Comparison of ENCODE assay signal across 12 cellular contexts in the genomic region with DNA sequence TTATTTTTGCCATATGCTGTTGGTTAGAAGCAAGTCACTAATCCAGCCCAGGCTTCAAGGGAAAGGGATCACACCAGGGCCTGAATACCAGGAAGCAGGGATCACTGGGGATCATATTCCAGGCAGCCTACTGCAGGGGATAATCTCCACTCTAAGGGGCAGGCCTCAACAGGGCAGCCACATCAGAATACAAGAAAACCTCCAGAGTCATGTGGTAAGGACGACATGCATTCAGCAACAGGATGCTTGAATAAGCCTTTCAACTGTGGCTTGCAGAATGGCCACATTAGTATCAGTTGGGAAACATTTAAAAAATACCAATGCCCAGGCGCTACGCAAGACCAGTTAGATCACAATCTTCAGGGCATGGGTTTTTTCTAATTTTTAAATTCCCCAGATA.
DNase-seq lines count a peak whose midpoint lies in the region; ATAC-seq, FAIRE-seq and TF ChIP-seq lines count a peak whose summit lies in the region.
"Had no signal": no experiment of that assay in that cellular context is flagged by ENCODE, and none has a peak within 500 bp of the region (broad histone marks: within the 10 kb centered on the region; RNA-seq: fewer than 3 reads in every experiment).

No MANE protein-coding gene starts in this region.

- H3K27ac ChIP-seq in KOPT-K1 (ENCODE audit: low read depth, low read length, poor library complexity, severe bottlenecking): peak overlapping the region; percentile 96
- no peak overlapping the region for H3K27ac ChIP-seq in K562 (ENCODE audit: extremely low read depth, low read depth, low read length)
- H3K27ac ChIP-seq in mesodermal cell (ENCODE audit: low read depth, low read length, severe bottlenecking): peak overlapping the region; percentile 51
- H3K27ac ChIP-seq: ascending aorta had no signal

- H3K79me2 ChIP-seq in K562 (ENCODE audit: control insufficient read depth, insufficient read depth, low read length): no peaks in the 10 kb centered on the region

- H3K9me1 ChIP-seq in K562 (ENCODE audit: control insufficient read depth, insufficient read depth, low read length): no peaks in the 10 kb centered on the region

- no peak overlapping the region for H3K9ac ChIP-seq in K562 (ENCODE audit: insufficient read depth in 1 of 2, low read depth in 2 of 2, low read length in 2 of 2)

- no peak overlapping the region for H3K4me3 ChIP-seq in K562
- no peak overlapping the region for H3K4me3 ChIP-seq in mesodermal cell (ENCODE audit: extremely low read depth, insufficient read depth, low read length, poor library complexity, severe bottlenecking)
- H3K4me3 ChIP-seq: ascending aorta had no signal

- no peak overlapping the region for H3K4me2 ChIP-seq in K562 (ENCODE audit: insufficient read depth, low read length)

- H3K36me3 ChIP-seq in KOPT-K1 (ENCODE audit: insufficient read depth, low read length) (peaks cover 44% of the 10 kb centered on the region), K562 (ENCODE audit: control insufficient read depth, insufficient read depth, low read length) (no peaks in the 10 kb centered on the region; the same call in 2 of the 3 replicates), mesodermal cell (ENCODE audit: control insufficient read depth, insufficient read depth, low read length) (no peaks in the 10 kb centered on the region)
- H3K36me3 ChIP-seq: ascending aorta had no signal

- TF ChIP-seq POLR2A in K562 (conservative IDR thresholded peaks at IDR 0.05): no peak

- TF ChIP-seq EP300 in K562 (IDR thresholded peaks at IDR 0.05; ENCODE audit: low read length): no peak

- no TSS peak for BruUV-seq in K562 (replicated peaks; lab: Mats Ljungman, UMichigan)

- 83% methylated on average over 3 of the region's 3 CpGs for WGBS in K562 (ENCODE audit: insufficient coverage, low coverage, missing lambda C conversion rate)
- 92 to 100% methylated on average over 2 to 3 of the region's 3 CpGs for WGBS in mesodermal cell (ENCODE audit: insufficient coverage in 2 of 2), 2 experiments

- peak overlapping the region; percentile 87 for H2AFZ ChIP-seq in K562 (ENCODE audit: low read depth, low read length)

- intact Hi-C loops in K562 (cut with micrococcal nuclease): loop anchor here (1.0 kb wide), 1 partner anchor 20 kb away; no protein-coding TSS in a partner anchor

- H3K9me3 ChIP-seq in KOPT-K1 (ENCODE audit: insufficient read depth, low read length, poor library complexity, severe bottlenecking) (no peaks in the 10 kb centered on the region), K562 (replicated peaks; ENCODE audit: control insufficient read depth, insufficient read depth, low read depth, low read length) (no peaks in the 10 kb centered on the region), mesodermal cell (ENCODE audit: control insufficient read depth, low read length) (no peaks in the 10 kb centered on the region)
- H3K9me3 ChIP-seq: ascending aorta had no signal

- H3K27me3 ChIP-seq in K562 (ENCODE audit: control insufficient read depth in 2 of 2, insufficient read depth in 2 of 2, low read length in 2 of 2): no peaks in the 10 kb centered on the region; a peak in 1 of 5 replicates
- H3K27me3 ChIP-seq: ascending aorta had no signal

- POLR2A ChIA-PET in K562 (lab: Yijun Ruan, JAX): no interaction called here

- peaks cover 48 to 66% of the 10 kb centered on the region in 2 experiments for H3K4me1 ChIP-seq in K562 (replicated peaks in 1 of 2; ENCODE audit: control insufficient read depth in 2 of 2, insufficient read depth in 2 of 2, low read length in 2 of 2)
- peaks cover 18% of the 10 kb centered on the region for H3K4me1 ChIP-seq in mesodermal cell (ENCODE audit: control insufficient read depth, insufficient read depth, low read length, poor library complexity, severe bottlenecking)

- in situ Hi-C loops in K562 (cut with MboI): loop anchor here (25.0 kb wide), 1 partner anchor 540 kb away; no protein-coding TSS in a partner anchor

- H4K20me1 ChIP-seq in K562 (replicated peaks; ENCODE audit: control insufficient read depth, insufficient read depth, low read length): no peaks in the 10 kb centered on the region

- ATAC-seq in K562: no peak

- CTCF ChIA-PET in K562 (lab: Yijun Ruan, JAX; ENCODE audit: low intra/inter-chr PET ratio): interaction anchor here (0.6 to 1.0 kb wide), 2 partner anchors 21 to 539 kb away, joined by 3 to 4 read pairs; no protein-coding TSS in a partner anchor

- TF ChIP-seq CTCF in K562 (IDR thresholded peaks at IDR 0.05 in 2 of 3, conservative IDR thresholded peaks at IDR 0.05 in 1 of 3; ENCODE audit: insufficient read depth in 2 of 3, low read depth in 1 of 3, low read length in 3 of 3): no peak

- no peak for FAIRE-seq in K562 (lab: Jason Lieb, UNC)
- FAIRE-seq: GM18507 had no signal

- peak; percentile 92 for DNase-seq in AML-193 (lab: John Stamatoyannopoulos, UW)
- DNase-seq in K562 (ENCODE audit: extremely low read depth in 1 of 4, low spot score in 3 of 4): no peak
- no peak for DNase-seq in NCI-H2196 treated with DMSO at 0.1 percent for 48 hours (lab: John Stamatoyannopoulos, UW; ENCODE audit: unreplicated experiment)
- no peak for DNase-seq in NCI-H1048 (lab: John Stamatoyannopoulos, UW)
- DNase-seq in retina: no peak
- no peak for DNase-seq in NCI-H446 (lab: John Stamatoyannopoulos, UW)
- DNase-seq: activated CD4-positive, CD25-positive, alpha-beta regulatory T cell treated with anti-CD3 and anti-CD28 coated beads, Interleukin-2, amount 50 U/mL, for 72 hours; effector memory CD4-positive, alpha-beta T cell had no signal

- TF ChIP-seq RAD21 in K562 (CRISPR knock-in tag; conservative IDR thresholded peaks at IDR 0.05 in 1 of 2, IDR thresholded peaks at IDR 0.05 in 1 of 2): no peak

TF ChIP-seq in K562, 482 proteins besides CTCF, POLR2A, EP300 and RAD21:
- TF ChIP-seq, protein P1, sequence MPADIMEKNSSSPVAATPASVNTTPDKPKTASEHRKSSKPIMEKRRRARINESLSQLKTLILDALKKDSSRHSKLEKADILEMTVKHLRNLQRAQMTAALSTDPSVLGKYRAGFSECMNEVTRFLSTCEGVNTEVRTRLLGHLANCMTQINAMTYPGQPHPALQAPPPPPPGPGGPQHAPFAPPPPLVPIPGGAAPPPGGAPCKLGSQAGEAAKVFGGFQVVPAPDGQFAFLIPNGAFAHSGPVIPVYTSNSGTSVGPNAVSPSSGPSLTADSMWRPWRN (IDR thresholded peaks at IDR 0.05; ENCODE audit: low read depth): no peak
- TF ChIP-seq ZNF263 (CRISPR knock-in tag; IDR thresholded peaks at IDR 0.05; ENCODE audit: borderline replicate concordance): no peak
- TF ChIP-seq C11orf30 (IDR thresholded peaks at IDR 0.05; ENCODE audit: low read depth): no peak
TF ChIP-seq in K562: peak in this region for 0.

Comparison
In these comparisons a context has a peak if more than half of its experiments do, and no peak if none do; other contexts are left out.
1. DNase-seq: peak in AML-193 (2 of 2); none in K562 (0 of 4), NCI-H2196 treated with DMSO at 0.1 percent for 48 hours (single experiment), NCI-H1048 (single experiment), retina (single experiment) and NCI-H446 (0 of 2).